Comparison of ENCODE assay signal across 26 cellular contexts in the genomic region with DNA sequence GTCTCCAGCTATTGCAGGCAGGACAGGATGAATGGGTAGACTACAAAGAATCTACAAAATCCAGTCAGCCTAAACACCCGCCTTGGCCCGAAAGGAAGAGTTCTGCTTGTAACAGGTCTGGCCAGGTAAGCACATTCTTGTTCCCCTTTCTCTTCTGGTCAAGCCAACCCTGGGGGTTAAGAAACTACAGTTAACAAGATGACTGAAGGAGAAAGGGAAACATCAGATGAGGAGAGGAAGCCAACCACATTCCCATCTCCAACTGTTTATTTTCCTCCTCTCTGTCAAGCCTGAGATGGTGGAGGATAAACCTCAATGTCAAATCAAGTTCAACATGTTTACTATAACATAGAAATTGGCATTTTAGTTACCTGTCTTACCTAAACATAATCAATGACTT.
"Had no signal": no experiment of that assay in that cellular context is flagged by ENCODE, and none has a peak within 500 bp of the region (broad histone marks: within the 10 kb centered on the region; RNA-seq: fewer than 3 reads in every experiment).

No MANE protein-coding gene starts in this region.

- FAIRE-seq: astrocyte had no signal

- DNase-seq: activated effector memory CD4-positive, alpha-beta T cell treated with anti-CD3 and anti-CD28 coated beads, Interleukin-2, amount 50 U/mL, for 16 hours; activated effector memory CD4-positive, alpha-beta T cell treated with Interleukin-2 at 50 U/mL for 16 hours; activated gamma-delta T cell; activated gamma-delta T cell treated with Interleukin-2 at 50 U/mL for 16 hours; activated naive CD4-positive, alpha-beta T cell; activated naive CD4-positive, alpha-beta T cell treated with anti-CD3 and anti-CD28 coated beads for 36 hours; activated naive CD4-positive, alpha-beta T cell treated with anti-CD3 and anti-CD28 coated beads, Interleukin-2, amount 10 ng/mL, durations not matched to agents 7 days and 5 days; activated naive CD4-positive, alpha-beta T cell treated with anti-CD3 and anti-CD28 coated beads, Interleukin-2, amount 50 U/mL, for 16 hours; activated naive CD4-positive, alpha-beta T cell treated with Interleukin-2 at 50 U/mL for 16 hours; activated naive CD8-positive, alpha-beta T cell treated with anti-CD3 and anti-CD28 coated beads for 36 hours; activated naive CD8-positive, alpha-beta T cell treated with anti-CD3 and anti-CD28 coated beads, Interleukin-2, amount 10 ng/mL, durations not matched to agents 7 days and 5 days; activated naive CD8-positive, alpha-beta T cell treated with anti-CD3 and anti-CD28 coated beads, Interleukin-2, amount 50 U/mL, for 24 hours; activated T-cell treated with anti-CD3 and anti-CD28 coated beads, Interleukin-2, amount 50 U/mL, for 1 hour; activated T-cell treated with anti-CD3 and anti-CD28 coated beads, Interleukin-2, amount 50 U/mL, for 24 hours; activated T-cell treated with anti-CD3 and anti-CD28 coated beads, Interleukin-2, amount 50 U/mL, for 4 hours; activated T-cell treated with anti-CD3 and anti-CD28 coated beads, Interleukin-2, amount 50 U/mL, for 48 hours; activated T-cell treated with anti-CD3 and anti-CD28 coated beads, Interleukin-2, amount 50 U/mL, for 72 hours; adrenal gland; amniotic stem cell; anterior cingulate cortex; aorta; body of pancreas; brain microvascular endothelial cell; central memory CD4-positive, alpha-beta T cell; cerebellar nuclear complex had no signal
